In the genomic region with DNA sequence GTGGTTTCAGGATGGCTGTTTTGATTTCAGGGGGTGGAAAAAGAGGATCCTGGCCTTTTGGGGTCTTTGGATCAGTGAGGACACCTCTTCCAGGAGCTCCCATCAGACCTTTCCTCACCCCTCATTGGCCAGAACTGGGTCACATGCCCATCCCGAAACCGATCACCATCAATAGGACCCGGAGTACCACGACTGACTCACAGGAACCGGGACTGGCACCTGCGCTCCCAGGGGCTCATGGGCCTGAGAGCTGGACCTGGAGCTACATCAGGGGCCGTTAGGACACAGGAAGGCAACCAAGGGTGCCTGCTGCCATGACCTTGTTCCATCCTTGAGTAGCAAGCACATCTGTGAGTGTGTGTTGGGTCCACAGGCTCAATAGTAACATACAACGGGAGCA, we compare ENCODE assay signal across 28 cellular contexts.
DNase-seq lines count a peak whose midpoint lies in the region; ATAC-seq, FAIRE-seq and TF ChIP-seq lines count a peak whose summit lies in the region.
"Had no signal": no experiment of that assay in that cellular context is flagged by ENCODE, and none has a peak within 500 bp of the region (broad histone marks: within the 10 kb centered on the region; RNA-seq: fewer than 3 reads in every experiment).

No MANE protein-coding gene starts in this region.

- DNase-seq in chondrocyte (ENCODE audit: low spot score) (peak; percentile 64), kidney (peak; percentile 29), posterior vena cava (ENCODE audit: low spot score) (peak; percentile 68), pancreas (no peak)
- DNase-seq in activated CD4-positive, alpha-beta T cell treated with anti-CD3 and anti-CD28 coated beads, Interleukin-2, amount 10 ng/mL, durations not matched to agents 24 days and 14 days: no peak
- DNase-seq in activated T-helper 2 cell treated with anti-CD3 and anti-CD28 coated beads, Interferon-gamma antibody, Interleukin-2, Interleukin-4, amounts not matched to agents 10 μg/mL and 5 μg/mL and 100 μg/mL, durations not matched to agents 14 hours and 24 hours and 36 hours (ENCODE audit: low spot score): no peak
- DNase-seq: 8988T; ACHN; BE2C; C1 segment of cervical spinal cord; CD4-positive, alpha-beta memory T cell; CD4-positive, CD25-positive, alpha-beta regulatory T cell; CD8-positive, alpha-beta memory T cell; COR-L47; DMS 273 treated with DMSO at 0.1 percent for 48 hours; DMS153; DMS53; DMS79; DND-41; EL; GDM1 had no signal

- no peaks in the 10 kb centered on the region for H4K20me1 ChIP-seq in BLaER1 treated with 17β-estradiol and CSF1 and Interleukin-3, amounts not matched to agents 10 nM and 100 nM

- intact Hi-C loops in kidney (cut with DNase I): no loop called here
- intact Hi-C loops in posterior vena cava (cut with DNase I): no loop called here
- intact Hi-C loops in pancreas (cut with DNase I): loop anchor here in 1 of 3 donors (5.0 kb wide), 1 partner anchor 261 kb away; no protein-coding TSS in a partner anchor
- intact Hi-C loops in activated CD4-positive, alpha-beta T cell treated with anti-CD3 and anti-CD28 coated beads, Interleukin-2, amount 10 ng/mL, durations not matched to agents 24 days and 14 days (cut with micrococcal nuclease): no loop called here
- intact Hi-C loops in activated T-helper 2 cell treated with anti-CD3 and anti-CD28 coated beads, Interferon-gamma antibody, Interleukin-2, Interleukin-4, amounts not matched to agents 10 μg/mL and 5 μg/mL and 100 μg/mL, durations not matched to agents 14 hours and 24 hours and 36 hours (cut with micrococcal nuclease): no loop called here

- no peak overlapping the region for H3K9ac ChIP-seq in BLaER1 treated with 17β-estradiol and CSF1 and Interleukin-3, amounts not matched to agents 10 nM and 100 nM
- no peak overlapping the region for H3K9ac ChIP-seq in kidney (ENCODE audit: low read length in 2 of 2)

- peaks cover 0 to 34% (median 19%) of the 10 kb centered on the region in 10 experiments; a peak in 11 of 20 replicates for H3K4me1 ChIP-seq in BLaER1 treated with 17β-estradiol and CSF1 and Interleukin-3, amounts not matched to agents 10 nM and 100 nM
- no peaks in the 10 kb centered on the region for H3K4me1 ChIP-seq in kidney (ENCODE audit: control insufficient read depth in 1 of 2, insufficient read depth in 1 of 2, low read depth in 1 of 2, low read length in 2 of 2)
- H3K4me1 ChIP-seq in pancreas: no peaks in the 10 kb centered on the region
- H3K4me1 ChIP-seq: BE2C had no signal

- H3K27ac Mint-ChIP-seq in chondrocyte (ENCODE audit: unreplicated experiment): no peak overlapping the region
- H3K27ac Mint-ChIP-seq in activated CD4-positive, alpha-beta T cell treated with anti-CD3 and anti-CD28 coated beads, Interleukin-2, amount 10 ng/mL, durations not matched to agents 24 days and 14 days: no peak overlapping the region
- no peak overlapping the region for H3K27ac Mint-ChIP-seq in activated T-helper 2 cell treated with anti-CD3 and anti-CD28 coated beads, Interferon-gamma antibody, Interleukin-2, Interleukin-4, amounts not matched to agents 10 μg/mL and 5 μg/mL and 100 μg/mL, durations not matched to agents 14 hours and 24 hours and 36 hours
- H3K27ac Mint-ChIP-seq: CD4-positive, alpha-beta memory T cell; CD4-positive, CD25-positive, alpha-beta regulatory T cell; CD8-positive, alpha-beta memory T cell had no signal

- ATAC-seq in pancreas (no peak), HG03175 (IDR thresholded peaks at IDR 0.05; ENCODE audit: unreplicated experiment) (no peak)
- ATAC-seq: GM12878 had no signal

- H3K36me3 Mint-ChIP-seq in chondrocyte (ENCODE audit: low read depth): no peaks in the 10 kb centered on the region
- peaks cover 2% of the 10 kb centered on the region for H3K36me3 Mint-ChIP-seq in activated CD4-positive, alpha-beta T cell treated with anti-CD3 and anti-CD28 coated beads, Interleukin-2, amount 10 ng/mL, durations not matched to agents 24 days and 14 days (ENCODE audit: low read depth)
- H3K36me3 Mint-ChIP-seq in activated T-helper 2 cell treated with anti-CD3 and anti-CD28 coated beads, Interferon-gamma antibody, Interleukin-2, Interleukin-4, amounts not matched to agents 10 μg/mL and 5 μg/mL and 100 μg/mL, durations not matched to agents 14 hours and 24 hours and 36 hours (ENCODE audit: low read depth): no peaks in the 10 kb centered on the region
- H3K36me3 Mint-ChIP-seq: CD14-positive monocyte; CD4-positive, alpha-beta memory T cell; CD4-positive, CD25-positive, alpha-beta regulatory T cell; CD8-positive, alpha-beta memory T cell had no signal

- no peaks in the 10 kb centered on the region for H3K9me3 ChIP-seq in BLaER1 treated with 17β-estradiol and CSF1 and Interleukin-3, amounts not matched to agents 10 nM and 100 nM (replicated peaks in 1 of 11)
- no peaks in the 10 kb centered on the region for H3K9me3 ChIP-seq in kidney (ENCODE audit: control insufficient read depth in 1 of 2, low read length in 2 of 2)
- no peaks in the 10 kb centered on the region for H3K9me3 ChIP-seq in pancreas
- H3K9me3 ChIP-seq: BE2C had no signal

- FAIRE-seq in kidney (lab: Jason Lieb, UNC) (no peak), pancreas (lab: Jason Lieb, UNC) (no peak)
- FAIRE-seq: A204.1, GM12878, GM12892, GM18507 had no signal

- no peaks in the 10 kb centered on the region for H3K9me3 Mint-ChIP-seq in chondrocyte (ENCODE audit: low read depth)
- peaks cover under 1% of the 10 kb centered on the region for H3K9me3 Mint-ChIP-seq in activated CD4-positive, alpha-beta T cell treated with anti-CD3 and anti-CD28 coated beads, Interleukin-2, amount 10 ng/mL, durations not matched to agents 24 days and 14 days
- peaks cover 3% of the 10 kb centered on the region for H3K9me3 Mint-ChIP-seq in activated T-helper 2 cell treated with anti-CD3 and anti-CD28 coated beads, Interferon-gamma antibody, Interleukin-2, Interleukin-4, amounts not matched to agents 10 μg/mL and 5 μg/mL and 100 μg/mL, durations not matched to agents 14 hours and 24 hours and 36 hours

- H3K4me1 Mint-ChIP-seq in chondrocyte (ENCODE audit: low read depth): no peaks in the 10 kb centered on the region
- peaks cover under 1% of the 10 kb centered on the region for H3K4me1 Mint-ChIP-seq in activated CD4-positive, alpha-beta T cell treated with anti-CD3 and anti-CD28 coated beads, Interleukin-2, amount 10 ng/mL, durations not matched to agents 24 days and 14 days
- H3K4me1 Mint-ChIP-seq in activated T-helper 2 cell treated with anti-CD3 and anti-CD28 coated beads, Interferon-gamma antibody, Interleukin-2, Interleukin-4, amounts not matched to agents 10 μg/mL and 5 μg/mL and 100 μg/mL, durations not matched to agents 14 hours and 24 hours and 36 hours (ENCODE audit: low read depth): no peaks in the 10 kb centered on the region
- H3K4me1 Mint-ChIP-seq: CD14-positive monocyte had no signal

- WGBS in pancreas, 2 donors: 56 to 69% methylated on average over 8 of the region's 8 CpGs

- no peaks in the 10 kb centered on the region for H3K27me3 ChIP-seq in BLaER1 treated with 17β-estradiol and CSF1 and Interleukin-3, amounts not matched to agents 10 nM and 100 nM
- H3K27me3 ChIP-seq in pancreas: peaks cover 0 to 2% (median 0%) of the 10 kb centered on the region in 4 donors
- H3K27me3 ChIP-seq: BE2C had no signal

- no peak for TF ChIP-seq CTCF in chondrocyte (IDR thresholded peaks at IDR 0.05)
- no peak for TF ChIP-seq CTCF in kidney (IDR thresholded peaks at IDR 0.05; ENCODE audit: borderline replicate concordance, extremely low read depth, insufficient read depth)
- no peak for TF ChIP-seq CTCF in pancreas (IDR thresholded peaks at IDR 0.05)

- H3K36me3 ChIP-seq in BLaER1 treated with 17β-estradiol and CSF1 and Interleukin-3, amounts not matched to agents 10 nM and 100 nM: no peaks in the 10 kb centered on the region
- H3K36me3 ChIP-seq in kidney (ENCODE audit: control insufficient read depth in 1 of 2, insufficient read depth in 2 of 2, low read length in 2 of 2) (no peaks in the 10 kb centered on the region), pancreas (no peaks in the 10 kb centered on the region)
- H3K36me3 ChIP-seq: BE2C had no signal

- H3K4me2 ChIP-seq in BLaER1 treated with 17β-estradiol and CSF1 and Interleukin-3, amounts not matched to agents 10 nM and 100 nM: peak overlapping the region in 8 of 11 experiments; percentile 5 to 43 (median 33); a peak in 11 of 22 replicates

- no peak overlapping the region for H3K4me3 Mint-ChIP-seq in chondrocyte (ENCODE audit: unreplicated experiment)
- H3K4me3 Mint-ChIP-seq in activated CD4-positive, alpha-beta T cell treated with anti-CD3 and anti-CD28 coated beads, Interleukin-2, amount 10 ng/mL, durations not matched to agents 24 days and 14 days: no peak overlapping the region
- H3K4me3 Mint-ChIP-seq in activated T-helper 2 cell treated with anti-CD3 and anti-CD28 coated beads, Interferon-gamma antibody, Interleukin-2, Interleukin-4, amounts not matched to agents 10 μg/mL and 5 μg/mL and 100 μg/mL, durations not matched to agents 14 hours and 24 hours and 36 hours (ENCODE audit: low read depth): no peak overlapping the region
- H3K4me3 Mint-ChIP-seq: CD14-positive monocyte; CD4-positive, alpha-beta memory T cell; CD4-positive, CD25-positive, alpha-beta regulatory T cell; CD8-positive, alpha-beta memory T cell had no signal

- H3K27ac ChIP-seq in BLaER1 treated with 17β-estradiol and CSF1 and Interleukin-3, amounts not matched to agents 10 nM and 100 nM: no peak overlapping the region
- H3K27ac ChIP-seq in kidney (ENCODE audit: low read depth in 2 of 2, low read length in 2 of 2): no peak overlapping the region
- H3K27ac ChIP-seq in pancreas: no peak overlapping the region

- peaks cover 9% of the 10 kb centered on the region for H3K27me3 Mint-ChIP-seq in chondrocyte (ENCODE audit: low read depth)
- peaks cover under 1% of the 10 kb centered on the region for H3K27me3 Mint-ChIP-seq in activated CD4-positive, alpha-beta T cell treated with anti-CD3 and anti-CD28 coated beads, Interleukin-2, amount 10 ng/mL, durations not matched to agents 24 days and 14 days
- H3K27me3 Mint-ChIP-seq in activated T-helper 2 cell treated with anti-CD3 and anti-CD28 coated beads, Interferon-gamma antibody, Interleukin-2, Interleukin-4, amounts not matched to agents 10 μg/mL and 5 μg/mL and 100 μg/mL, durations not matched to agents 14 hours and 24 hours and 36 hours (ENCODE audit: low read depth): no peaks in the 10 kb centered on the region

- H3K4me3 ChIP-seq in BLaER1 treated with 17β-estradiol and CSF1 and Interleukin-3, amounts not matched to agents 10 nM and 100 nM: no peak overlapping the region
- H3K4me3 ChIP-seq in kidney (ENCODE audit: low read length in 2 of 2): no peak overlapping the region
- H3K4me3 ChIP-seq in pancreas: no peak overlapping the region
- H3K4me3 ChIP-seq: GM12878 had no signal

Comparison
In these comparisons a context has a peak if more than half of its experiments do, and no peak if none do; other contexts are left out.
1. DNase-seq: peak in chondrocyte (single experiment), kidney (single experiment) and posterior vena cava (single experiment); none in pancreas (0 of 6), activated CD4-positive, alpha-beta T cell treated with anti-CD3 and anti-CD28 coated beads, Interleukin-2, amount 10 ng/mL, durations not matched to agents 24 days and 14 days (single experiment) and activated T-helper 2 cell treated with anti-CD3 and anti-CD28 coated beads, Interferon-gamma antibody, Interleukin-2, Interleukin-4, amounts not matched to agents 10 μg/mL and 5 μg/mL and 100 μg/mL, durations not matched to agents 14 hours and 24 hours and 36 hours (single experiment).